In the genomic region with DNA sequence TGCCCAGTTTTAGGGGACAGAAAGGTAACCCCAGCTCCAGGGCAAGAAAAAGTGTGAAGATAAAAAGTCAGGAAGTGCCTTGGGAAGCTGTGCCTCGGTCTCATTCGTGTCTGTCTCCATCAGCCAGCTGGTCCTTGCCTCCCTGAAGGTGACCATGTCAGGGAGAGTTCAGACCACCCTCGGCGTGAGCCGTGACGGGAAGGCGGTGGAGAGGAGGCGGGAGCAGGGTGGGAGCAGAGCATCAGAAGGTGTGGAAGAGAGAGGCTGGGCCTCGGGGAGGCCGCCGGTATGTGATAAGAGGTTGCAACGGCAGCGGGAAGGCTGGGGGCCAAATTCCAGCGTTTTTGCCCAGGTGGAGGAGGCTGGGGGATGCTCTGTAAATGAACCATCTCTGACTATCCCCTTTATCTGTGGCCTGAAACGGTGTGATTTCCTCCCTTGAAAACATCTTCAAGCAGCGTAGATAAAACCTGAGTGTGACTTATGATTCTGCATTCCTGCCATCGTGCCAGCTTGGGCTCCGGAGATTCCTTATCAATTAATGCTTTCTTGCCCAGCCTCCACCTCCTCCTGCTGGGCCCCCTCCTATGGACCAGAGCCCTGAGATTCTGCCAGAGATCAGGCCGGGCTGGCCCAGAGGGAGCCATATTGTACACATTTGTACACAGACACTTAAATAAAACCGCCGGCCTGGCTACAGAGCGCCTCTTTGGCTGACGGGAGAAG, we compare ENCODE assay signal across 16 cellular contexts.
"Had no signal": no experiment of that assay in that cellular context is flagged by ENCODE, and none has a peak within 500 bp of the region (broad histone marks: within the 10 kb centered on the region; RNA-seq: fewer than 3 reads in every experiment).

No MANE protein-coding gene starts in this region.

- H3K27ac ChIP-seq: body of pancreas, heart right ventricle, thoracic aorta, vagina had no signal

- ATAC-seq: activated CD4-positive, CD25-positive, alpha-beta regulatory T cell treated with anti-CD3 and anti-CD28 coated beads, Interleukin-2, amount 50 U/mL, for 24 hours; body of pancreas; heart right ventricle; natural killer cell treated with Interleukin-12 subunit alpha and Interleukin-12 subunit beta and Interleukin-15 and Interleukin-18, amount 100 ng/mL, for 72 hours had no signal

- DNase-seq: activated T-cell treated with anti-CD3 and anti-CD28 coated beads, Interleukin-2, amount 50 U/mL, for 1 hour; amniotic stem cell; body of pancreas; central memory CD4-positive, alpha-beta T cell; heart right ventricle; islet precursor cell; stimulated activated CD4-positive, alpha-beta T cell treated with anti-CD3 and anti-CD28 coated beads, Interleukin-4, amount 100 ng/mL, for 1 hour; stimulated activated CD8-positive, alpha-beta memory T cell treated with anti-CD3 and anti-CD28 coated beads, Interleukin-4, amount 100 ng/mL, for 48 hours; SW 1271 had no signal

- H3K9me3 ChIP-seq: body of pancreas, thoracic aorta, vagina had no signal

- H3K4me1 Mint-ChIP-seq: activated naive CD4-positive, alpha-beta T cell treated with anti-CD3 and anti-CD28 coated beads, Interleukin-2, amount 50 U/mL, for 24 hours had no signal

- H3K4me3 ChIP-seq: body of pancreas, heart right ventricle, thoracic aorta, vagina had no signal

- H3K27ac Mint-ChIP-seq: activated naive CD4-positive, alpha-beta T cell treated with anti-CD3 and anti-CD28 coated beads, Interleukin-2, amount 50 U/mL, for 24 hours; natural killer cell treated with Interleukin-12 subunit alpha and Interleukin-12 subunit beta and Interleukin-15 and Interleukin-18, amount 100 ng/mL, for 72 hours; stimulated activated naive CD8-positive, alpha-beta T cell treated with anti-CD3 and anti-CD28 coated beads, Interleukin-15, Interleukin-2, amounts not matched to agents 100 ng/mL and 50 ng/mL, for 24 hours; T-helper 2 cell treated with Interferon-gamma antibody and Interleukin-4, amounts not matched to agents 5 μg/mL and 100 μg/mL, for 36 hours had no signal

- H3K4me1 ChIP-seq: body of pancreas, heart right ventricle, vagina had no signal

- H3K36me3 Mint-ChIP-seq: activated naive CD4-positive, alpha-beta T cell treated with anti-CD3 and anti-CD28 coated beads, Interleukin-2, amount 50 U/mL, for 24 hours; natural killer cell treated with Interleukin-12 subunit alpha and Interleukin-12 subunit beta and Interleukin-15 and Interleukin-18, amount 100 ng/mL, for 72 hours had no signal

- H3K36me3 ChIP-seq: heart right ventricle, thoracic aorta, vagina had no signal

- H3K27me3 ChIP-seq: body of pancreas, vagina had no signal

- H3K9me3 Mint-ChIP-seq: activated naive CD4-positive, alpha-beta T cell treated with anti-CD3 and anti-CD28 coated beads, Interleukin-2, amount 50 U/mL, for 24 hours; natural killer cell treated with Interleukin-12 subunit alpha and Interleukin-12 subunit beta and Interleukin-15 and Interleukin-18, amount 100 ng/mL, for 72 hours; stimulated activated naive CD8-positive, alpha-beta T cell treated with anti-CD3 and anti-CD28 coated beads, Interleukin-15, Interleukin-2, amounts not matched to agents 100 ng/mL and 50 ng/mL, for 24 hours; T-helper 2 cell treated with Interferon-gamma antibody and Interleukin-4, amounts not matched to agents 5 μg/mL and 100 μg/mL, for 36 hours had no signal

- H3K4me3 Mint-ChIP-seq: activated naive CD4-positive, alpha-beta T cell treated with anti-CD3 and anti-CD28 coated beads, Interleukin-2, amount 50 U/mL, for 24 hours; natural killer cell treated with Interleukin-12 subunit alpha and Interleukin-12 subunit beta and Interleukin-15 and Interleukin-18, amount 100 ng/mL, for 72 hours; stimulated activated naive CD8-positive, alpha-beta T cell treated with anti-CD3 and anti-CD28 coated beads, Interleukin-15, Interleukin-2, amounts not matched to agents 100 ng/mL and 50 ng/mL, for 24 hours; T-helper 2 cell treated with Interferon-gamma antibody and Interleukin-4, amounts not matched to agents 5 μg/mL and 100 μg/mL, for 36 hours had no signal
